10 cellular contexts compared by ENCODE assay signal in genomic region chr14:24440606-24441399, GRCh38. TPM values are rescaled to one million over a fixed set of nuclear protein-coding genes. Genes with fewer than 3 reads are reported as not detected.
DNase-seq lines count a peak whose midpoint lies in the region; ATAC-seq and TF ChIP-seq lines count a peak whose summit lies in the region.
"Had no signal": no experiment of that assay in that cellular context is flagged by ENCODE, and none has a peak within 500 bp of the region (broad histone marks: within the 10 kb centered on the region; RNA-seq: fewer than 3 reads in every experiment).

No MANE protein-coding gene starts in this region.

- peak overlapping the region; percentile 94 for H3K4me3 Mint-ChIP-seq in activated T-cell treated with anti-CD3 and anti-CD28 coated beads, Interleukin-2, amount 50 U/mL, for 4 hours
- peak overlapping the region; percentile 88 for H3K4me3 Mint-ChIP-seq in WTC11

- peaks cover 29% of the 10 kb centered on the region for H3K36me3 Mint-ChIP-seq in activated T-cell treated with anti-CD3 and anti-CD28 coated beads, Interleukin-2, amount 50 U/mL, for 4 hours (ENCODE audit: insufficient read depth)
- H3K36me3 Mint-ChIP-seq in WTC11, result peaks cover 28% of the 10 kb centered on the region

- TF ChIP-seq CTCF in WTC11 (IDR thresholded peaks at IDR 0.05) (no peak), fibroblast of the aortic adventitia (IDR thresholded peaks at IDR 0.05; ENCODE audit: insufficient read depth, low read length) (no peak), testis (IDR thresholded peaks at IDR 0.05) (no peak)

- no peaks in the 10 kb centered on the region for H3K9me3 Mint-ChIP-seq in activated T-cell treated with anti-CD3 and anti-CD28 coated beads, Interleukin-2, amount 50 U/mL, for 4 hours
- H3K9me3 Mint-ChIP-seq in WTC11, result peaks cover 3% of the 10 kb centered on the region; the same call in 1 of the 2 replicates

- no peaks in the 10 kb centered on the region for H3K27me3 Mint-ChIP-seq in activated T-cell treated with anti-CD3 and anti-CD28 coated beads, Interleukin-2, amount 50 U/mL, for 4 hours (ENCODE audit: low read depth)
- no peaks in the 10 kb centered on the region for H3K27me3 Mint-ChIP-seq in WTC11 (ENCODE audit: low read depth)

- no peak for ATAC-seq in activated T-cell treated with anti-CD3 and anti-CD28 coated beads, Interleukin-2, amount 50 U/mL, for 4 hours
- ATAC-seq in WTC11 (no peak), HG03025 (IDR thresholded peaks at IDR 0.05; ENCODE audit: low FRiP score, unreplicated experiment) (no peak)

- 77 to 92% methylated on average over 8 of the region's 8 CpGs for WGBS in testis, 2 donors

- no peaks in the 10 kb centered on the region for H3K36me3 ChIP-seq in testis (ENCODE audit: low read depth, missing control alignments)

- H3K27me3 ChIP-seq in testis, result no peaks in the 10 kb centered on the region

- intact Hi-C loops in testis (cut with DNase I; ENCODE audit: low total_unique reads), result no loop called here

- no peaks in the 10 kb centered on the region for H3K9me3 ChIP-seq in testis

- peak overlapping the region; percentile 8 to 93 for H3K27ac ChIP-seq in testis

- CTCF ChIA-PET in WTC11 (lab: Charles Lee), result interaction anchor here (1.1 to 3.6 kb wide), 3 partner anchors 10 to 112 kb away, joined by 5 to 60 read pairs (median 25); partner anchors contain the start of genes CBLN3 and KHNYN

- H3K4me3 ChIP-seq in fibroblast of the aortic adventitia (ENCODE audit: low read depth, low read length) (peak overlapping the region; percentile 96), testis (no peak overlapping the region)

- H3K4me1 Mint-ChIP-seq in activated T-cell treated with anti-CD3 and anti-CD28 coated beads, Interleukin-2, amount 50 U/mL, for 4 hours (ENCODE audit: low read depth), result peaks cover 62% of the 10 kb centered on the region
- peaks cover 10% of the 10 kb centered on the region for H3K4me1 Mint-ChIP-seq in WTC11

- H3K4me1 ChIP-seq in testis, result peaks cover 22% of the 10 kb centered on the region

- no peak for DNase-seq in activated T-cell treated with anti-CD3 and anti-CD28 coated beads, Interleukin-2, amount 50 U/mL, for 4 hours
- no peak for DNase-seq in activated T-cell treated with anti-CD3 and anti-CD28 coated beads, Interleukin-2, amount 50 U/mL, for 48 hours
- DNase-seq in WTC11 (ENCODE audit: low spot score) (no peak), fibroblast of the aortic adventitia (ENCODE audit: low read depth) (no peak), testis (no peak), NCI-H510A (lab: John Stamatoyannopoulos, UW) (no peak), pons (ENCODE audit: low spot score) (no peak)
- DNase-seq: anterior cingulate cortex, T-helper 9 cell had no signal

- TF ChIP-seq POLR2A in testis (IDR thresholded peaks at IDR 0.05), result no peak

- POLR2A ChIA-PET in WTC11 (lab: Charles Lee), result interaction anchor here (1.4 to 1.6 kb wide), 2 partner anchors 10 to 108 kb away, joined by 9 to 15 read pairs; no protein-coding TSS in a partner anchor

- no peak overlapping the region for H3K27ac Mint-ChIP-seq in WTC11

TF ChIP-seq in WTC11, 78 proteins besides CTCF, POLR2A, EP300 and RAD21:
- no peak for TF ChIP-seq CBFB (CRISPR knock-in tag; IDR thresholded peaks at IDR 0.05; ENCODE audit: low read depth)
- TF ChIP-seq, protein P1, sequence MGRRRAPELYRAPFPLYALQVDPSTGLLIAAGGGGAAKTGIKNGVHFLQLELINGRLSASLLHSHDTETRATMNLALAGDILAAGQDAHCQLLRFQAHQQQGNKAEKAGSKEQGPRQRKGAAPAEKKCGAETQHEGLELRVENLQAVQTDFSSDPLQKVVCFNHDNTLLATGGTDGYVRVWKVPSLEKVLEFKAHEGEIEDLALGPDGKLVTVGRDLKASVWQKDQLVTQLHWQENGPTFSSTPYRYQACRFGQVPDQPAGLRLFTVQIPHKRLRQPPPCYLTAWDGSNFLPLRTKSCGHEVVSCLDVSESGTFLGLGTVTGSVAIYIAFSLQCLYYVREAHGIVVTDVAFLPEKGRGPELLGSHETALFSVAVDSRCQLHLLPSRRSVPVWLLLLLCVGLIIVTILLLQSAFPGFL (CRISPR knock-in tag; IDR thresholded peaks at IDR 0.05; ENCODE audit: borderline replicate concordance), result no peak
- TF ChIP-seq, protein P2, sequence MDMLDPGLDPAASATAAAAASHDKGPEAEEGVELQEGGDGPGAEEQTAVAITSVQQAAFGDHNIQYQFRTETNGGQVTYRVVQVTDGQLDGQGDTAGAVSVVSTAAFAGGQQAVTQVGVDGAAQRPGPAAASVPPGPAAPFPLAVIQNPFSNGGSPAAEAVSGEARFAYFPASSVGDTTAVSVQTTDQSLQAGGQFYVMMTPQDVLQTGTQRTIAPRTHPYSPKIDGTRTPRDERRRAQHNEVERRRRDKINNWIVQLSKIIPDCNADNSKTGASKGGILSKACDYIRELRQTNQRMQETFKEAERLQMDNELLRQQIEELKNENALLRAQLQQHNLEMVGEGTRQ (CRISPR knock-in tag; IDR thresholded peaks at IDR 0.05), result no peak
- TF ChIP-seq, protein P3, sequence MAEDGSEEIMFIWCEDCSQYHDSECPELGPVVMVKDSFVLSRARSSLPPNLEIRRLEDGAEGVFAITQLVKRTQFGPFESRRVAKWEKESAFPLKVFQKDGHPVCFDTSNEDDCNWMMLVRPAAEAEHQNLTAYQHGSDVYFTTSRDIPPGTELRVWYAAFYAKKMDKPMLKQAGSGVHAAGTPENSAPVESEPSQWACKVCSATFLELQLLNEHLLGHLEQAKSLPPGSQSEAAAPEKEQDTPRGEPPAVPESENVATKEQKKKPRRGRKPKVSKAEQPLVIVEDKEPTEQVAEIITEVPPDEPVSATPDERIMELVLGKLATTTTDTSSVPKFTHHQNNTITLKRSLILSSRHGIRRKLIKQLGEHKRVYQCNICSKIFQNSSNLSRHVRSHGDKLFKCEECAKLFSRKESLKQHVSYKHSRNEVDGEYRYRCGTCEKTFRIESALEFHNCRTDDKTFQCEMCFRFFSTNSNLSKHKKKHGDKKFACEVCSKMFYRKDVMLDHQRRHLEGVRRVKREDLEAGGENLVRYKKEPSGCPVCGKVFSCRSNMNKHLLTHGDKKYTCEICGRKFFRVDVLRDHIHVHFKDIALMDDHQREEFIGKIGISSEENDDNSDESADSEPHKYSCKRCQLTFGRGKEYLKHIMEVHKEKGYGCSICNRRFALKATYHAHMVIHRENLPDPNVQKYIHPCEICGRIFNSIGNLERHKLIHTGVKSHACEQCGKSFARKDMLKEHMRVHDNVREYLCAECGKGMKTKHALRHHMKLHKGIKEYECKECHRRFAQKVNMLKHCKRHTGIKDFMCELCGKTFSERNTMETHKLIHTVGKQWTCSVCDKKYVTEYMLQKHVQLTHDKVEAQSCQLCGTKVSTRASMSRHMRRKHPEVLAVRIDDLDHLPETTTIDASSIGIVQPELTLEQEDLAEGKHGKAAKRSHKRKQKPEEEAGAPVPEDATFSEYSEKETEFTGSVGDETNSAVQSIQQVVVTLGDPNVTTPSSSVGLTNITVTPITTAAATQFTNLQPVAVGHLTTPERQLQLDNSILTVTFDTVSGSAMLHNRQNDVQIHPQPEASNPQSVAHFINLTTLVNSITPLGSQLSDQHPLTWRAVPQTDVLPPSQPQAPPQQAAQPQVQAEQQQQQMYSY (CRISPR knock-in tag; IDR thresholded peaks at IDR 0.05), result no peak
- no peak for TF ChIP-seq ZBTB21 (CRISPR knock-in tag; IDR thresholded peaks at IDR 0.05; ENCODE audit: borderline replicate concordance)
- TF ChIP-seq ATF2 (CRISPR knock-in tag; IDR thresholded peaks at IDR 0.05; ENCODE audit: borderline replicate concordance, low read depth), result no peak
TF ChIP-seq in WTC11: peak in this region for 0.

RNA-seq across cellular contexts. Expression of gene SDR39U1, which starts 1.8 kb away (rescaled TPM):
- total RNA-seq in activated T-cell treated with anti-CD3 and anti-CD28 coated beads, Interleukin-2, amount 50 U/mL, for 4 hours, result 10 to 100 TPM; 52.6 to 59.9 (median 59.4) TPM
- total RNA-seq in WTC11 (2021) (55.0 to 59.2 TPM (median 56.7 TPM) in 3 replicates), fibroblast of the aortic adventitia (ENCODE audit: low replicate concordance) (12.6 and 13.7 TPM in 2 replicates), testis (10 to 100 TPM; 76.7 to 86.1 TPM)
- 76.6 TPM for polyA plus RNA-seq in testis (ENCODE audit: insufficient read depth, low read depth, low replicate concordance)

RNA-seq across cellular contexts. Expression of gene KHNYN, which starts 11.0 kb away (rescaled TPM):
- 10 to 100 TPM; 53.2 to 65.1 (median 56.5) TPM for total RNA-seq in activated T-cell treated with anti-CD3 and anti-CD28 coated beads, Interleukin-2, amount 50 U/mL, for 4 hours
- total RNA-seq in WTC11 (2021) (33.2 to 34.2 TPM (median 33.3 TPM) in 3 replicates), fibroblast of the aortic adventitia (ENCODE audit: low replicate concordance) (37.1 and 39.8 TPM in 2 replicates), testis (10 to 100 TPM; 52.0 to 66.0 TPM)
- polyA plus RNA-seq in testis (ENCODE audit: insufficient read depth, low read depth, low replicate concordance), result 27.9 TPM

RNA-seq across cellular contexts. Expression of gene CBLN3, which starts 11.3 kb away (rescaled TPM):
- total RNA-seq in activated T-cell treated with anti-CD3 and anti-CD28 coated beads, Interleukin-2, amount 50 U/mL, for 4 hours, result 1 to 10 TPM; 3.1 to 5.6 (median 3.6) TPM
- total RNA-seq in WTC11 (2021), result 0.94 to 2.1 TPM (median 1.5 TPM) in 3 replicates
- total RNA-seq in fibroblast of the aortic adventitia (ENCODE audit: low replicate concordance), result 5.9 and 6.2 TPM in 2 replicates
- total RNA-seq in testis, result 10 to 100 TPM; 13.5 to 17.0 TPM
- polyA plus RNA-seq in testis (ENCODE audit: insufficient read depth, low read depth, low replicate concordance), result 9.0 TPM

RNA-seq across cellular contexts. Expression of gene NYNRIN, which starts 42.0 kb away (rescaled TPM):
- total RNA-seq in activated T-cell treated with anti-CD3 and anti-CD28 coated beads, Interleukin-2, amount 50 U/mL, for 4 hours, result under 1 TPM in 2 of 3 donors, not detected in 1; 0.03 to 0.05 TPM
- total RNA-seq in WTC11 (2021), result 16.6 to 18.3 TPM (median 17.9 TPM) in 3 replicates
- total RNA-seq in fibroblast of the aortic adventitia (ENCODE audit: low replicate concordance), result 14.1 and 45.1 TPM in 2 replicates
- total RNA-seq in testis, result 10 to 100 TPM; 21.8 TPM
- 22.0 TPM for polyA plus RNA-seq in testis (ENCODE audit: insufficient read depth, low read depth, low replicate concordance)
